In genomic region chr1:197252981-197253380, GRCh38 we compare ENCODE assay signal across 29 cellular contexts. TPM values are rescaled to one million over a fixed set of nuclear protein-coding genes. Genes with fewer than 3 reads are reported as not detected.
"Had no signal": no experiment of that assay in that cellular context is flagged by ENCODE, and none has a peak within 500 bp of the region (broad histone marks: within the 10 kb centered on the region; RNA-seq: fewer than 3 reads in every experiment).

No MANE protein-coding gene starts in this region.

- H3K4me3 Mint-ChIP-seq: activated B cell treated with CpG ODN at 0.5 μM for 24 hours; activated CD4-positive, alpha-beta T cell treated with anti-CD3 and anti-CD28 coated beads, Interleukin-2, amount 10 ng/mL, durations not matched to agents 24 days and 14 days; activated CD8-positive, alpha-beta memory T cell treated with anti-CD3 and anti-CD28 coated beads, Interleukin-2, amount 10 ng/mL, durations not matched to agents 7 days and 5 days; activated naive CD8-positive, alpha-beta T cell treated with anti-CD3 and anti-CD28 coated beads, Interleukin-2, amount 50 U/mL, for 24 hours; activated T-cell treated with anti-CD3 and anti-CD28 coated beads, Interleukin-2, amount 50 U/mL, for 4 hours; central memory CD8-positive, alpha-beta T cell; T-helper 2 cell treated with Interferon-gamma antibody and Interleukin-4, amounts not matched to agents 5 μg/mL and 100 μg/mL, for 36 hours had no signal

- H3K36me3 ChIP-seq: ascending aorta, MG63 had no signal

- H3K4me3 ChIP-seq: ascending aorta, body of pancreas, MG63 had no signal

- H3K9ac ChIP-seq: SK-N-SH had no signal

- H3K27ac ChIP-seq: ascending aorta, body of pancreas had no signal

- H3K27me3 Mint-ChIP-seq: activated CD4-positive, alpha-beta T cell treated with anti-CD3 and anti-CD28 coated beads, Interleukin-2, amount 10 ng/mL, durations not matched to agents 24 days and 14 days; activated CD8-positive, alpha-beta memory T cell treated with anti-CD3 and anti-CD28 coated beads, Interleukin-2, amount 10 ng/mL, durations not matched to agents 7 days and 5 days; central memory CD8-positive, alpha-beta T cell had no signal

- H3K4me1 ChIP-seq: ascending aorta, body of pancreas had no signal

- H3K36me3 Mint-ChIP-seq: activated CD8-positive, alpha-beta memory T cell treated with anti-CD3 and anti-CD28 coated beads, Interleukin-2, amount 10 ng/mL, durations not matched to agents 7 days and 5 days; activated naive CD4-positive, alpha-beta T cell treated with anti-CD3 and anti-CD28 coated beads, Interleukin-2, amount 50 U/mL, for 72 hours had no signal

- DNase-seq: activated B cell treated with CpG ODN at 0.5 μM for 24 hours; activated CD4-positive, alpha-beta T cell treated with anti-CD3 and anti-CD28 coated beads for 1 hour; activated CD4-positive, alpha-beta T cell treated with anti-CD3 and anti-CD28 coated beads, Interleukin-2, amount 10 ng/mL, durations not matched to agents 24 days and 14 days; activated CD4-positive, alpha-beta T cell treated with anti-CD3 and anti-CD28 coated beads, Interleukin-2, amount 50 U/mL, for 48 hours; activated CD8-positive, alpha-beta memory T cell treated with anti-CD3 and anti-CD28 coated beads, Interleukin-2, amount 10 ng/mL, durations not matched to agents 7 days and 5 days; activated effector memory CD4-positive, alpha-beta T cell treated with anti-CD3 and anti-CD28 coated beads, Interleukin-2, amount 50 U/mL, for 16 hours; activated naive CD4-positive, alpha-beta T cell treated with Interleukin-2 at 50 U/mL for 16 hours; activated naive CD8-positive, alpha-beta T cell treated with anti-CD3 and anti-CD28 coated beads, Interleukin-2, amount 50 U/mL, for 24 hours; activated T-cell treated with anti-CD3 and anti-CD28 coated beads, Interleukin-2, amount 50 U/mL, for 4 hours; amniotic stem cell; body of pancreas; MG63; MV-4-11; NCI-H1105; NCI-H1436; NCI-H1694 treated with DMSO at 0.1 percent for 48 hours; NCI-H2029 treated with DMSO at 0.1 percent for 48 hours; NCI-H345; NCI-H510A; NCI-H69; RPMI8226; SK-N-SH; T-helper 1 cell had no signal

- H3K27ac Mint-ChIP-seq: activated B cell treated with CpG ODN at 0.5 μM for 24 hours; activated CD4-positive, alpha-beta T cell treated with anti-CD3 and anti-CD28 coated beads, Interleukin-2, amount 10 ng/mL, durations not matched to agents 24 days and 14 days; activated CD8-positive, alpha-beta memory T cell treated with anti-CD3 and anti-CD28 coated beads, Interleukin-2, amount 10 ng/mL, durations not matched to agents 7 days and 5 days; activated naive CD4-positive, alpha-beta T cell treated with anti-CD3 and anti-CD28 coated beads, Interleukin-2, amount 50 U/mL, for 72 hours; activated naive CD8-positive, alpha-beta T cell treated with anti-CD3 and anti-CD28 coated beads, Interleukin-2, amount 50 U/mL, for 24 hours; T-helper 2 cell treated with Interferon-gamma antibody and Interleukin-4, amounts not matched to agents 5 μg/mL and 100 μg/mL, for 36 hours had no signal

- ATAC-seq: activated CD8-positive, alpha-beta memory T cell treated with anti-CD3 and anti-CD28 coated beads, Interleukin-2, amount 10 ng/mL, durations not matched to agents 7 days and 5 days; activated naive CD4-positive, alpha-beta T cell treated with anti-CD3 and anti-CD28 coated beads, Interleukin-2, amount 50 U/mL, for 72 hours; activated naive CD8-positive, alpha-beta T cell treated with anti-CD3 and anti-CD28 coated beads, Interleukin-2, amount 50 U/mL, for 24 hours; activated T-cell treated with anti-CD3 and anti-CD28 coated beads, Interleukin-2, amount 50 U/mL, for 4 hours; body of pancreas; Panc1; Right ventricle myocardium inferior had no signal

- H3K27me3 ChIP-seq: ascending aorta, body of pancreas, MG63 had no signal

- H3K4me1 Mint-ChIP-seq: activated B cell treated with CpG ODN at 0.5 μM for 24 hours; activated CD4-positive, alpha-beta T cell treated with anti-CD3 and anti-CD28 coated beads, Interleukin-2, amount 10 ng/mL, durations not matched to agents 24 days and 14 days; activated CD8-positive, alpha-beta memory T cell treated with anti-CD3 and anti-CD28 coated beads, Interleukin-2, amount 10 ng/mL, durations not matched to agents 7 days and 5 days; activated naive CD8-positive, alpha-beta T cell treated with anti-CD3 and anti-CD28 coated beads, Interleukin-2, amount 50 U/mL, for 24 hours; central memory CD8-positive, alpha-beta T cell had no signal

- H3K4me2 ChIP-seq: SK-N-SH had no signal

- H3K9me3 Mint-ChIP-seq: activated B cell treated with CpG ODN at 0.5 μM for 24 hours; activated CD4-positive, alpha-beta T cell treated with anti-CD3 and anti-CD28 coated beads, Interleukin-2, amount 10 ng/mL, durations not matched to agents 24 days and 14 days; activated naive CD4-positive, alpha-beta T cell treated with anti-CD3 and anti-CD28 coated beads, Interleukin-2, amount 50 U/mL, for 72 hours; activated naive CD8-positive, alpha-beta T cell treated with anti-CD3 and anti-CD28 coated beads, Interleukin-2, amount 50 U/mL, for 24 hours; activated T-cell treated with anti-CD3 and anti-CD28 coated beads, Interleukin-2, amount 50 U/mL, for 4 hours; central memory CD8-positive, alpha-beta T cell; T-helper 2 cell treated with Interferon-gamma antibody and Interleukin-4, amounts not matched to agents 5 μg/mL and 100 μg/mL, for 36 hours had no signal

- H3K9me3 ChIP-seq: ascending aorta, body of pancreas, MG63, SK-N-SH had no signal

RNA-seq across cellular contexts. Expression of gene CRB1, which starts 15.1 kb away (rescaled TPM):
- total RNA-seq: activated B cell treated with CpG ODN at 0.5 μM for 24 hours; activated CD4-positive, alpha-beta T cell treated with anti-CD3 and anti-CD28 coated beads, Interleukin-2, amount 10 ng/mL, durations not matched to agents 24 days and 14 days; activated CD8-positive, alpha-beta memory T cell treated with anti-CD3 and anti-CD28 coated beads, Interleukin-2, amount 10 ng/mL, durations not matched to agents 7 days and 5 days; activated T-cell treated with anti-CD3 and anti-CD28 coated beads, Interleukin-2, amount 50 U/mL, for 4 hours; ascending aorta had no signal
